In the genomic region with DNA sequence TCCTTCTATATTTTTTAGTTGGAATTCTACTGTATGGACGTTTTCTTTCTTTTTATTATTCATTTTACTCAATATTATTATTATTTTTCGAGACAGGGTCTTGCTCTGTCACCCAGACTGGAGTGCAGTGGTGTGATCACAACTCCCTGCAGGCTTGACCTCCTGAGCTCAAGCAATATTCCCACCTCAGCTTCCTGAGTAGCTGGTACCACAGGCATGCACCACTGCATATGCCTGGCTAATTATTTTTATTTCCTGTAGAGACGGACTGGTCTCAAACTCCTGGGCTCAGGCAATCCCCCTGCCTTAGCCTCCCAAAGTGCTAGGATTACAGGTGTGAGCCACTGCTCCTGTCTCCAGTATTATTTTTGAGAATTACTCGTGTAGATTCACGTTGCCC, we compare ENCODE assay signal across 18 cellular contexts. TPM values are rescaled to one million over a fixed set of nuclear protein-coding genes. Genes with fewer than 3 reads are reported as not detected.
DNase-seq lines count a peak whose midpoint lies in the region; ATAC-seq and TF ChIP-seq lines count a peak whose summit lies in the region.
"Had no signal": no experiment of that assay in that cellular context is flagged by ENCODE, and none has a peak within 500 bp of the region (broad histone marks: within the 10 kb centered on the region; RNA-seq: fewer than 3 reads in every experiment).

No MANE protein-coding gene starts in this region.

- no peaks in the 10 kb centered on the region for H3K36me3 ChIP-seq in kidney epithelial cell (ENCODE audit: control insufficient read depth, insufficient read depth, low read length)
- no peaks in the 10 kb centered on the region for H3K36me3 ChIP-seq in thyroid gland
- H3K36me3 ChIP-seq: HAP-1 had no signal

- ATAC-seq in activated naive CD8-positive, alpha-beta T cell treated with anti-CD3 and anti-CD28 coated beads, Interleukin-2, amount 50 U/mL, for 24 hours = no peak
- no peak for ATAC-seq in HG03045 (IDR thresholded peaks at IDR 0.05; ENCODE audit: unreplicated experiment)
- ATAC-seq: GM12878 had no signal

- no peak overlapping the region for H3K27ac ChIP-seq in thyroid gland

- no peaks in the 10 kb centered on the region for H3K9me3 ChIP-seq in thyroid gland
- H3K9me3 ChIP-seq: HAP-1 had no signal

- TF ChIP-seq POLR2A in thyroid gland (IDR thresholded peaks at IDR 0.05) = no peak

- no peak for TF ChIP-seq CTCF in kidney epithelial cell (IDR thresholded peaks at IDR 0.05; ENCODE audit: insufficient read depth, low read length, poor library complexity, severe bottlenecking)
- no peak for TF ChIP-seq CTCF in thyroid gland (IDR thresholded peaks at IDR 0.05)

- H3K4me1 Mint-ChIP-seq in activated naive CD4-positive, alpha-beta T cell treated with anti-CD3 and anti-CD28 coated beads, Interleukin-2, amount 10 ng/mL, durations not matched to agents 7 days and 5 days = peaks cover 2% of the 10 kb centered on the region
- peaks cover 7% of the 10 kb centered on the region for H3K4me1 Mint-ChIP-seq in activated naive CD8-positive, alpha-beta T cell treated with anti-CD3 and anti-CD28 coated beads, Interleukin-2, amount 50 U/mL, for 24 hours
- H3K4me1 Mint-ChIP-seq: CD8-positive, alpha-beta memory T cell had no signal

- H3K4me3 ChIP-seq in kidney epithelial cell (ENCODE audit: low read depth, low read length) (no peak overlapping the region), thyroid gland (replicated peaks in 1 of 3) (no peak overlapping the region)
- H3K4me3 ChIP-seq: GM12878, HAP-1 had no signal

- H3K27me3 ChIP-seq in kidney epithelial cell (ENCODE audit: control insufficient read depth, insufficient read depth, low read length) = no peaks in the 10 kb centered on the region
- no peaks in the 10 kb centered on the region for H3K27me3 ChIP-seq in thyroid gland

- no peaks in the 10 kb centered on the region for H3K36me3 Mint-ChIP-seq in activated naive CD4-positive, alpha-beta T cell treated with anti-CD3 and anti-CD28 coated beads, Interleukin-2, amount 10 ng/mL, durations not matched to agents 7 days and 5 days
- no peaks in the 10 kb centered on the region for H3K36me3 Mint-ChIP-seq in activated naive CD8-positive, alpha-beta T cell treated with anti-CD3 and anti-CD28 coated beads, Interleukin-2, amount 50 U/mL, for 24 hours (ENCODE audit: low read depth)
- H3K36me3 Mint-ChIP-seq: CD14-positive monocyte; CD8-positive, alpha-beta memory T cell had no signal

- CTCF ChIA-PET in activated naive CD4-positive, alpha-beta T cell treated with anti-CD3 and anti-CD28 coated beads, Interleukin-2, amount 10 ng/mL, durations not matched to agents 7 days and 5 days (lab: Charles Lee) = interaction anchor here (3.4 kb wide), 1 partner anchor 20 kb away, joined by 11 read pairs; no protein-coding TSS in a partner anchor

- no peaks in the 10 kb centered on the region for H3K4me1 ChIP-seq in thyroid gland
- H3K4me1 ChIP-seq: HAP-1 had no signal

- H3K4me3 Mint-ChIP-seq in activated naive CD4-positive, alpha-beta T cell treated with anti-CD3 and anti-CD28 coated beads, Interleukin-2, amount 10 ng/mL, durations not matched to agents 7 days and 5 days = no peak overlapping the region
- no peak overlapping the region for H3K4me3 Mint-ChIP-seq in activated naive CD8-positive, alpha-beta T cell treated with anti-CD3 and anti-CD28 coated beads, Interleukin-2, amount 50 U/mL, for 24 hours
- H3K4me3 Mint-ChIP-seq: CD14-positive monocyte; CD4-positive, alpha-beta T cell; CD8-positive, alpha-beta memory T cell; HFFc6 had no signal

- H3K27me3 Mint-ChIP-seq in activated naive CD4-positive, alpha-beta T cell treated with anti-CD3 and anti-CD28 coated beads, Interleukin-2, amount 10 ng/mL, durations not matched to agents 7 days and 5 days = peaks cover 9% of the 10 kb centered on the region
- H3K27me3 Mint-ChIP-seq in activated naive CD8-positive, alpha-beta T cell treated with anti-CD3 and anti-CD28 coated beads, Interleukin-2, amount 50 U/mL, for 24 hours = no peaks in the 10 kb centered on the region
- H3K27me3 Mint-ChIP-seq: CD4-positive, alpha-beta T cell had no signal

- H3K9me3 Mint-ChIP-seq in activated naive CD4-positive, alpha-beta T cell treated with anti-CD3 and anti-CD28 coated beads, Interleukin-2, amount 10 ng/mL, durations not matched to agents 7 days and 5 days = no peaks in the 10 kb centered on the region
- H3K9me3 Mint-ChIP-seq in activated naive CD8-positive, alpha-beta T cell treated with anti-CD3 and anti-CD28 coated beads, Interleukin-2, amount 50 U/mL, for 24 hours = no peaks in the 10 kb centered on the region
- H3K9me3 Mint-ChIP-seq: CD14-positive monocyte; CD4-positive, alpha-beta T cell; CD8-positive, alpha-beta memory T cell; HFFc6 had no signal

- intact Hi-C loops in thyroid gland (cut with DNase I) = no loop called here

- H3K27ac Mint-ChIP-seq in activated naive CD4-positive, alpha-beta T cell treated with anti-CD3 and anti-CD28 coated beads, Interleukin-2, amount 10 ng/mL, durations not matched to agents 7 days and 5 days = no peak overlapping the region
- no peak overlapping the region for H3K27ac Mint-ChIP-seq in activated naive CD8-positive, alpha-beta T cell treated with anti-CD3 and anti-CD28 coated beads, Interleukin-2, amount 50 U/mL, for 24 hours
- H3K27ac Mint-ChIP-seq: CD4-positive, alpha-beta T cell; CD8-positive, alpha-beta memory T cell; HFFc6 had no signal

- DNase-seq in M059J (ENCODE audit: low read depth) (peak; percentile 20), kidney epithelial cell (ENCODE audit: low read depth) (peak; percentile 14), left kidney (ENCODE audit: low read depth, low spot score) (peak; percentile 38), thyroid gland (no peak)
- DNase-seq in activated naive CD4-positive, alpha-beta T cell treated with anti-CD3 and anti-CD28 coated beads, Interleukin-2, amount 10 ng/mL, durations not matched to agents 7 days and 5 days = no peak
- no peak for DNase-seq in activated naive CD8-positive, alpha-beta T cell treated with anti-CD3 and anti-CD28 coated beads, Interleukin-2, amount 50 U/mL, for 24 hours
- DNase-seq: CD4-positive, alpha-beta T cell; CD8-positive, alpha-beta memory T cell; DMS 273 treated with DMSO at 0.1 percent for 48 hours; DMS79; EL; GDM1; GOT3; HFFc6 had no signal

- WGBS in thyroid gland, 2 donors = 71 to 72% methylated on average over 5 of the region's 5 CpGs

RNA-seq across cellular contexts. Expression of gene CCDC134, which starts 34.0 kb away (rescaled TPM):
- 10.3 and 12.0 TPM in 2 replicates for total RNA-seq in M059J (2014; rRNA removed; shearing (Covaris generic))
- total RNA-seq in kidney epithelial cell = 10.3 and 13.3 TPM in 2 replicates
- 10 to 100 TPM in 3 of 4 donors, 1 to 10 TPM in 1; 6.6 to 18.8 (median 14.4) TPM for total RNA-seq in thyroid gland

Comparison
In these comparisons a context has a peak if more than half of its experiments do, and no peak if none do; other contexts are left out.
1. DNase-seq: peak in M059J (single experiment), kidney epithelial cell (single experiment) and left kidney (single experiment); none in activated naive CD4-positive, alpha-beta T cell treated with anti-CD3 and anti-CD28 coated beads, Interleukin-2, amount 10 ng/mL, durations not matched to agents 7 days and 5 days (single experiment), thyroid gland (0 of 2) and activated naive CD8-positive, alpha-beta T cell treated with anti-CD3 and anti-CD28 coated beads, Interleukin-2, amount 50 U/mL, for 24 hours (single experiment).